In the genomic region with DNA sequence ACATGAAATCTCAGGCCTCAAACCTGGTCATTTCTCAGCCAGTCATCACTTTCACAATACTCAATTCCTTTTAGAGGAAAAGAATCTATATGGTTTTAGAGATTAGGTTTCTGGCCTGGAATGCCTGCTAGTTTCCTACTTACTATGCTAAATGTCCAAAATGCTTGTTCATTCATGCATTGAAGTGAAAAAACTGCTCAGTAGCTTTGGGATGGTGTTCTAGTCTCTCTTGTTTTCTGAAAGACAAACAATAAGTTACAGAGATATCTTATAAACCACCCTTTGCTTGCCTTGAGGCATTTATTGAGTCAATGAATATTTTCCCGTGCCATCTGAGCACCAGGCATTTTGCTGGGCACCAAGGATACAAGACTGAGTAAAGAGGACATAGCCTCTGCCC, we compare ENCODE assay signal across 21 cellular contexts.
DNase-seq lines count a peak whose midpoint lies in the region; ATAC-seq, FAIRE-seq and TF ChIP-seq lines count a peak whose summit lies in the region.
"Had no signal": no experiment of that assay in that cellular context is flagged by ENCODE, and none has a peak within 500 bp of the region (broad histone marks: within the 10 kb centered on the region; RNA-seq: fewer than 3 reads in every experiment).

No MANE protein-coding gene starts in this region.

- no peak overlapping the region for H3K4me3 ChIP-seq in A549
- no peak overlapping the region for H3K4me3 ChIP-seq in PC-3 (ENCODE audit: low read length)
- H3K4me3 ChIP-seq: Peyer's patch, SJCRH30 had no signal

- peak overlapping the region; percentile 2 to 69; a peak in 4 of 6 replicates for H3K27ac ChIP-seq in A549
- H3K27ac ChIP-seq in PC-3 (ENCODE audit: low read length) = no peak overlapping the region
- peak overlapping the region; percentile 43 for H3K27ac ChIP-seq in epithelial cell of prostate
- H3K27ac ChIP-seq: Peyer's patch, SJCRH30 had no signal

- H3F3A ChIP-seq in PC-3 (ENCODE audit: low read length, unreplicated experiment) = no peaks in the 10 kb centered on the region

- no TSS peak for BruUV-seq in PC-3 (replicated peaks; lab: Mats Ljungman, UMichigan)

- DNase-seq in A549 (ENCODE audit: low read depth in 1 of 2, low spot score in 1 of 2) (no peak), PC-3 (peak; percentile 4), epithelial cell of prostate (ENCODE audit: low read depth, low spot score) (no peak), iris pigment epithelial cell (ENCODE audit: low read depth) (peak; percentile 4), NCI-H128 (lab: John Stamatoyannopoulos, UW; ENCODE audit: unreplicated experiment) (no peak)
- DNase-seq in stimulated activated naive CD8-positive, alpha-beta T cell treated with anti-CD3 and anti-CD28 coated beads, Interleukin-15, Interleukin-2, amounts not matched to agents 100 U/mL and 50 U/mL, for 24 hours = no peak
- DNase-seq: 8988T, DMS79, H7, HFFc6, KG1, NCI-H1105, NCI-H2029 treated with DMSO at 0.1 percent for 48 hours, NCI-H2171, NCI-H345, NCI-H524, NCI-H82, Peyer's patch, SJCRH30 had no signal

- peak; percentile 39 for FAIRE-seq in A549 (lab: Jason Lieb, UNC)

- TF ChIP-seq CTCF in A549 (IDR thresholded peaks at IDR 0.05) (no peak), PC-3 (conservative IDR thresholded peaks at IDR 0.05; ENCODE audit: low read depth, low read length) (no peak)

- no peak for TF ChIP-seq RAD21 in A549 (conservative IDR thresholded peaks at IDR 0.05 in 1 of 2, IDR thresholded peaks at IDR 0.05 in 1 of 2)

- H3K4me2 ChIP-seq in A549 = peak overlapping the region; percentile 1; the same call in 1 of the 3 replicates
- no peak overlapping the region for H3K4me2 ChIP-seq in PC-3 (ENCODE audit: low read length)

- no peak for TF ChIP-seq EP300 in A549 (IDR thresholded peaks at IDR 0.05)

- H3K9me2 ChIP-seq in PC-3 (replicated peaks; ENCODE audit: low read length) = no peaks in the 10 kb centered on the region

- POLR2A ChIA-PET in A549 (lab: Yijun Ruan, JAX) = no interaction called here
- POLR2A ChIA-PET in PC-3 (lab: Charles Lee; ENCODE audit: unreplicated experiment) = no interaction called here

- TF ChIP-seq POLR2A in A549 (IDR thresholded peaks at IDR 0.05; ENCODE audit: low read length) = no peak

- H4K20me1 ChIP-seq in PC-3 (ENCODE audit: low read length) = no peaks in the 10 kb centered on the region

- no peak for ATAC-seq in A549
- ATAC-seq in PC-3 = no peak
- ATAC-seq in HG02759 (IDR thresholded peaks at IDR 0.05; ENCODE audit: unreplicated experiment) = no peak
- ATAC-seq in stimulated activated naive CD8-positive, alpha-beta T cell treated with anti-CD3 and anti-CD28 coated beads, Interleukin-15, Interleukin-2, amounts not matched to agents 100 U/mL and 50 U/mL, for 24 hours = no peak
- no peak for ATAC-seq in HG03520 (IDR thresholded peaks at IDR 0.05; ENCODE audit: unreplicated experiment)

- H3K9ac ChIP-seq in PC-3 (ENCODE audit: low read length) = no peak overlapping the region

- H3K4me1 ChIP-seq in A549 (peaks cover 37% of the 10 kb centered on the region), PC-3 (ENCODE audit: insufficient read depth, low read length) (0 out of 2 replicates have a peak, but pooled peaks cover 4% of the 10 kb centered on the region)
- H3K4me1 ChIP-seq: Peyer's patch had no signal

- peaks cover 5% of the 10 kb centered on the region; the same call in 2 of the 3 replicates for H3K9me3 ChIP-seq in A549
- no peaks in the 10 kb centered on the region for H3K9me3 ChIP-seq in PC-3 (ENCODE audit: low read length)
- H3K9me3 ChIP-seq: Peyer's patch, SJCRH30 had no signal

- intact Hi-C loops in PC-3 (cut with micrococcal nuclease) = no loop called here

- H2AFZ ChIP-seq in PC-3 (ENCODE audit: low read length) = no peak overlapping the region

- CTCF ChIA-PET in A549 (lab: Yijun Ruan, JAX) = no interaction called here
- CTCF ChIA-PET in PC-3 (lab: Charles Lee) = no interaction called here

- no peaks in the 10 kb centered on the region for H3K36me3 ChIP-seq in PC-3 (ENCODE audit: low read depth, low read length)
- H3K36me3 ChIP-seq: Peyer's patch, SJCRH30 had no signal

- H3K27me3 ChIP-seq in PC-3 (ENCODE audit: low read length) = no peaks in the 10 kb centered on the region
- H3K27me3 ChIP-seq: Peyer's patch, SJCRH30 had no signal

- 11% methylated on average over 1 of the region's 1 CpG for WGBS in A549 (ENCODE audit: missing lambda C conversion rate)

- H3K79me2 ChIP-seq in PC-3 (ENCODE audit: low read length) = no peaks in the 10 kb centered on the region

TF ChIP-seq in A549, 52 proteins besides CTCF, POLR2A, EP300 and RAD21:
- no peak for TF ChIP-seq FOXS1 (CRISPR knock-in tag; IDR thresholded peaks at IDR 0.05)
- no peak for TF ChIP-seq EHMT2 (IDR thresholded peaks at IDR 0.05; ENCODE audit: low read depth)
- TF ChIP-seq CHD2 (IDR thresholded peaks at IDR 0.05; ENCODE audit: low read length, partially characterized antibody) = no peak
- no peak for TF ChIP-seq MYC (IDR thresholded peaks at IDR 0.05; ENCODE audit: borderline replicate concordance, low read length)
- TF ChIP-seq PHF8 (IDR thresholded peaks at IDR 0.05; ENCODE audit: borderline replicate concordance, low read depth) = no peak
- TF ChIP-seq ZNF302 (CRISPR knock-in tag; IDR thresholded peaks at IDR 0.05) = no peak
- TF ChIP-seq TFCP2L1 (CRISPR knock-in tag; IDR thresholded peaks at IDR 0.05) = no peak
- TF ChIP-seq JUNB (IDR thresholded peaks at IDR 0.05) = no peak
- TF ChIP-seq BHLHE40 (IDR thresholded peaks at IDR 0.05; ENCODE audit: low read depth, low read length) = no peak
- TF ChIP-seq NPAS2 (CRISPR knock-in tag; IDR thresholded peaks at IDR 0.05; ENCODE audit: borderline replicate concordance) = no peak
- TF ChIP-seq KDM1A (IDR thresholded peaks at IDR 0.05; ENCODE audit: low read depth) = no peak
TF ChIP-seq in A549: peak in this region for 0.

Comparison
In these comparisons a context has a peak if more than half of its experiments do, and no peak if none do; other contexts are left out.
1. DNase-seq: peak in PC-3 (single experiment) and iris pigment epithelial cell (single experiment); none in A549 (0 of 2), epithelial cell of prostate (single experiment), stimulated activated naive CD8-positive, alpha-beta T cell treated with anti-CD3 and anti-CD28 coated beads, Interleukin-15, Interleukin-2, amounts not matched to agents 100 U/mL and 50 U/mL, for 24 hours (single experiment) and NCI-H128 (single experiment).